17 cellular contexts compared by ENCODE assay signal in genomic region chr4:139042981-139043460, GRCh38. TPM values are rescaled to one million over a fixed set of nuclear protein-coding genes. Genes with fewer than 3 reads are reported as not detected.
DNase-seq lines count a peak whose midpoint lies in the region; ATAC-seq, FAIRE-seq and TF ChIP-seq lines count a peak whose summit lies in the region.
"Had no signal": no experiment of that assay in that cellular context is flagged by ENCODE, and none has a peak within 500 bp of the region (broad histone marks: within the 10 kb centered on the region; RNA-seq: fewer than 3 reads in every experiment).

No MANE protein-coding gene starts in this region.

- H3K9me1 ChIP-seq in endothelial cell of umbilical vein (replicated peaks; ENCODE audit: control insufficient read depth, extremely low read depth, insufficient read depth, low read length), result no peaks in the 10 kb centered on the region

- dilution Hi-C loops in endothelial cell of umbilical vein (cut with MboI; ENCODE audit: extremely low pct_ligation_motif_present, low sequenced_read_pairs), result no loop called here

- CTCF ChIA-PET in endothelial cell of umbilical vein (lab: Charles Lee), result interaction anchor here (0.6 to 7.8 kb wide), 6 partner anchors 10 to 614 kb away, joined by 3 to 140 read pairs (median 4); no protein-coding TSS in a partner anchor

- no peak for TF ChIP-seq CTCF in HFFc6 (IDR thresholded peaks at IDR 0.05)
- TF ChIP-seq CTCF in endothelial cell of umbilical vein (IDR thresholded peaks at IDR 0.05; ENCODE audit: extremely low read depth in 1 of 2, insufficient read depth in 1 of 2, low read depth in 1 of 2, low read length in 2 of 2), result no peak
- TF ChIP-seq CTCF in lower lobe of right lung (IDR thresholded peaks at IDR 0.05), result no peak
- no peak for TF ChIP-seq CTCF in gastrocnemius medialis (IDR thresholded peaks at IDR 0.05 in 4 of 5, conservative IDR thresholded peaks at IDR 0.05 in 1 of 5)

- H3K9ac ChIP-seq in endothelial cell of umbilical vein (replicated peaks; ENCODE audit: extremely low read depth, insufficient read depth, low read length), result no peak overlapping the region
- H3K9ac ChIP-seq: GM23248 had no signal

- in situ Hi-C loops in gastrocnemius medialis (cut with MboI; ENCODE audit: low sequenced_read_pairs in 4 of 4), result loop anchor here in 3 of 4 donors (25.0 kb wide), 4 partner anchors 119 to 619 kb away; partner anchors contain the start of gene MGST2 (in 1 of the 3)

- H2AFZ ChIP-seq in endothelial cell of umbilical vein (ENCODE audit: low read depth, low read length), result no peak overlapping the region
- H2AFZ ChIP-seq: GM23248 had no signal

- H3K36me3 Mint-ChIP-seq in HFFc6 (ENCODE audit: low read depth), result peaks cover 31% of the 10 kb centered on the region

- intact Hi-C loops in endothelial cell of umbilical vein (cut with micrococcal nuclease) (no loop called here), lower lobe of right lung (cut with DNase I) (no loop called here), gastrocnemius medialis (cut with DNase I; ENCODE audit: low total_unique reads) (no loop called here)

- peaks cover 6 to 7% of the 10 kb centered on the region in 2 experiments for H3K36me3 ChIP-seq in endothelial cell of umbilical vein (ENCODE audit: control insufficient read depth in 2 of 2, extremely low read depth in 1 of 2, insufficient read depth in 2 of 2, low read length in 2 of 2)
- H3K36me3 ChIP-seq in lower lobe of right lung, result peaks cover 33% of the 10 kb centered on the region
- H3K36me3 ChIP-seq in gastrocnemius medialis, result peaks cover 0 to 10% of the 10 kb centered on the region in 2 donors

- H3K4me3 ChIP-seq in endothelial cell of umbilical vein (replicated peaks in 1 of 3; ENCODE audit: insufficient read depth in 1 of 3, low read depth in 1 of 3, low read length in 3 of 3), result no peak overlapping the region
- H3K4me3 ChIP-seq in lower lobe of right lung, result no peak overlapping the region
- H3K4me3 ChIP-seq in gastrocnemius medialis, result no peak overlapping the region
- H3K4me3 ChIP-seq: GM23248 had no signal

- H3K27me3 Mint-ChIP-seq in HFFc6 (ENCODE audit: insufficient read depth), result peaks cover 2% of the 10 kb centered on the region
- no peaks in the 10 kb centered on the region for H3K27me3 Mint-ChIP-seq in stimulated activated naive CD8-positive, alpha-beta T cell treated with anti-CD3 and anti-CD28 coated beads, Interleukin-15, amount 100 ng/mL, for 72 hours

- H3K4me2 ChIP-seq in endothelial cell of umbilical vein (ENCODE audit: insufficient read depth, low read length), result no peak overlapping the region

- TF ChIP-seq POLR2A in endothelial cell of umbilical vein (IDR thresholded peaks at IDR 0.05; ENCODE audit: low read depth, low read length) (no peak), gastrocnemius medialis (IDR thresholded peaks at IDR 0.05) (no peak)

- no TSS peak for BruUV-seq in endothelial cell of umbilical vein (replicated peaks; lab: Mats Ljungman, UMichigan)

- H3K27ac ChIP-seq in endothelial cell of umbilical vein (ENCODE audit: insufficient read depth, low read depth, low read length) (no peak overlapping the region), lower lobe of right lung (no peak overlapping the region), gastrocnemius medialis (peak overlapping the region in 1 of 4 donors; percentile 39)
- H3K27ac ChIP-seq: GM23248, RWPE1 had no signal

- H4K20me1 ChIP-seq in endothelial cell of umbilical vein (replicated peaks; ENCODE audit: control insufficient read depth, extremely low read depth, insufficient read depth, low read length), result no peaks in the 10 kb centered on the region

- peak overlapping the region; percentile 49 for H3K27ac Mint-ChIP-seq in HFFc6
- no peak overlapping the region for H3K27ac Mint-ChIP-seq in stimulated activated naive CD8-positive, alpha-beta T cell treated with anti-CD3 and anti-CD28 coated beads, Interleukin-15, amount 100 ng/mL, for 72 hours
- H3K27ac Mint-ChIP-seq: T-helper 2 cell treated with Interferon-gamma antibody and Interleukin-4, amounts not matched to agents 5 μg/mL and 100 μg/mL, for 36 hours had no signal

- H3K4me1 ChIP-seq in endothelial cell of umbilical vein (ENCODE audit: control insufficient read depth, extremely low read depth, insufficient read depth, low read length) (peaks cover 26% of the 10 kb centered on the region), lower lobe of right lung (peaks cover 7% of the 10 kb centered on the region), gastrocnemius medialis (no peaks in the 10 kb centered on the region)

- H3K27me3 ChIP-seq in endothelial cell of umbilical vein (ENCODE audit: control insufficient read depth in 2 of 2, insufficient read depth in 2 of 2, low read length in 2 of 2) (no peaks in the 10 kb centered on the region), lower lobe of right lung (ENCODE audit: low read depth) (no peaks in the 10 kb centered on the region), gastrocnemius medialis (no peaks in the 10 kb centered on the region)

- peaks cover 6% of the 10 kb centered on the region; the same call in 1 of the 2 replicates for H3K4me1 Mint-ChIP-seq in HFFc6 (ENCODE audit: low read depth)
- no peaks in the 10 kb centered on the region for H3K4me1 Mint-ChIP-seq in stimulated activated naive CD8-positive, alpha-beta T cell treated with anti-CD3 and anti-CD28 coated beads, Interleukin-15, amount 100 ng/mL, for 72 hours

- peaks cover 44% of the 10 kb centered on the region for H3K79me2 ChIP-seq in endothelial cell of umbilical vein (ENCODE audit: control insufficient read depth, insufficient read depth, low read length)

- no peak for DNase-seq in HFFc6
- peak; percentile 91 for DNase-seq in endothelial cell of umbilical vein (ENCODE audit: low read depth, low spot score)
- DNase-seq in lower lobe of right lung, result no peak
- no peak for DNase-seq in gastrocnemius medialis
- DNase-seq in NCI-H69 (lab: John Stamatoyannopoulos, UW), result no peak
- DNase-seq in AG08395 (ENCODE audit: low spot score), result no peak
- no peak for DNase-seq in EL
- DNase-seq in stimulated activated naive CD8-positive, alpha-beta T cell treated with anti-CD3 and anti-CD28 coated beads, Interleukin-15, amount 100 ng/mL, for 72 hours, result no peak
- DNase-seq: GF-D8; GM23248; KG1; mammary epithelial cell; NCI-H146; stimulated activated CD4-positive, alpha-beta T cell treated with anti-CD3 and anti-CD28 coated beads, Interleukin-2, amount 100 ng/mL, for 24 hours had no signal

- FAIRE-seq in endothelial cell of umbilical vein (lab: Jason Lieb, UNC), result peak; percentile 79
- FAIRE-seq: GM18507 had no signal

- H3K9me3 ChIP-seq in endothelial cell of umbilical vein (replicated peaks; ENCODE audit: control insufficient read depth, insufficient read depth, low read length), result no peaks in the 10 kb centered on the region
- no peaks in the 10 kb centered on the region for H3K9me3 ChIP-seq in lower lobe of right lung
- H3K9me3 ChIP-seq in gastrocnemius medialis, result no peaks in the 10 kb centered on the region

- ATAC-seq in lower lobe of right lung (peak; percentile 67 to 73), gastrocnemius medialis (peak; percentile 45 to 60)
- no peak for ATAC-seq in stimulated activated naive CD8-positive, alpha-beta T cell treated with anti-CD3 and anti-CD28 coated beads, Interleukin-15, amount 100 ng/mL, for 72 hours

- H3K9me3 Mint-ChIP-seq in HFFc6, result no peaks in the 10 kb centered on the region
- H3K9me3 Mint-ChIP-seq in stimulated activated naive CD8-positive, alpha-beta T cell treated with anti-CD3 and anti-CD28 coated beads, Interleukin-15, amount 100 ng/mL, for 72 hours, result no peaks in the 10 kb centered on the region
- H3K9me3 Mint-ChIP-seq: T-helper 2 cell treated with Interferon-gamma antibody and Interleukin-4, amounts not matched to agents 5 μg/mL and 100 μg/mL, for 36 hours had no signal

- H3K4me3 Mint-ChIP-seq in HFFc6, result no peak overlapping the region
- no peak overlapping the region for H3K4me3 Mint-ChIP-seq in stimulated activated naive CD8-positive, alpha-beta T cell treated with anti-CD3 and anti-CD28 coated beads, Interleukin-15, amount 100 ng/mL, for 72 hours
- H3K4me3 Mint-ChIP-seq: T-helper 2 cell treated with Interferon-gamma antibody and Interleukin-4, amounts not matched to agents 5 μg/mL and 100 μg/mL, for 36 hours had no signal

- POLR2A ChIA-PET in endothelial cell of umbilical vein (lab: Charles Lee), result interaction anchor here (0.7 kb wide), 2 partner anchors 12 to 178 kb away, joined by 4 to 5 read pairs; no protein-coding TSS in a partner anchor

TF ChIP-seq in endothelial cell of umbilical vein, 7 proteins besides CTCF, POLR2A, EP300 and RAD21:
- TF ChIP-seq FOS (IDR thresholded peaks at IDR 0.05; ENCODE audit: borderline replicate concordance, insufficient read depth, low read length) (no peak), EZH2 (IDR thresholded peaks at IDR 0.05; ENCODE audit: borderline replicate concordance, low read depth, low read length, severe bottlenecking) (no peak), MAX (IDR thresholded peaks at IDR 0.05; ENCODE audit: insufficient read depth, insufficient read length) (no peak), POLR2AphosphoS5 (IDR thresholded peaks at IDR 0.05; ENCODE audit: insufficient read depth, low read depth, low read length) (no peak), JUN (IDR thresholded peaks at IDR 0.05; ENCODE audit: borderline replicate concordance, insufficient read depth, insufficient read length, low read depth) (no peak), MYC (IDR thresholded peaks at IDR 0.05; ENCODE audit: low read depth, low read length) (no peak), GATA2 (IDR thresholded peaks at IDR 0.05; ENCODE audit: insufficient read depth, insufficient read length, low read depth, low read length) (no peak)

RNA-seq across cellular contexts. Expression of gene NOCT, which starts 27.4 kb away (rescaled TPM):
- total RNA-seq in HFFc6 (2021; fragmentation: NEBNext Ultra II Directional; extraction: Animal tissue kit (Norgen Biotek cat#: 25700)), result 10 to 100 TPM; 16.7 to 23.5 (median 18.3) TPM
- total RNA-seq in endothelial cell of umbilical vein, result 20.1 and 20.7 TPM in 2 replicates
- polyA plus RNA-seq in endothelial cell of umbilical vein, result 7.6 and 7.9 TPM in 2 replicates
- polyA plus RNA-seq in endothelial cell of umbilical vein (2011; cell fraction: cytosol; rRNA removed), result 8.7 and 10.3 TPM in 2 replicates
- 19.3 and 21.0 TPM in 2 replicates for polyA plus RNA-seq in endothelial cell of umbilical vein (2011; cell fraction: nucleus; rRNA removed)
- 19.4 and 20.4 TPM in 2 replicates for polyA plus RNA-seq in endothelial cell of umbilical vein (2012)
- polyA minus RNA-seq in endothelial cell of umbilical vein, result 30.2 and 31.6 TPM in 2 replicates
- 12.6 TPM for polyA minus RNA-seq in endothelial cell of umbilical vein (2011; cell fraction: cytosol; rRNA and poly(A)+ RNA removed)
- polyA minus RNA-seq in endothelial cell of umbilical vein (2011; cell fraction: nucleus; rRNA and poly(A)+ RNA removed), result 37.7 and 43.2 TPM in 2 replicates
- total RNA-seq in lower lobe of right lung, result 2.8 TPM
- total RNA-seq in gastrocnemius medialis, result 10 to 100 TPM in 1 of 4 donors, 1 to 10 TPM in 3; 4.8 to 18.5 (median 9.2) TPM
